In genomic region chr12:112913038-112913688, GRCh38 we compare ENCODE assay signal across 16 cellular contexts. TPM values are rescaled to one million over a fixed set of nuclear protein-coding genes. Genes with fewer than 3 reads are reported as not detected.
DNase-seq lines count a peak whose midpoint lies in the region; ATAC-seq, FAIRE-seq and TF ChIP-seq lines count a peak whose summit lies in the region.
"Had no signal": no experiment of that assay in that cellular context is flagged by ENCODE, and none has a peak within 500 bp of the region (broad histone marks: within the 10 kb centered on the region; RNA-seq: fewer than 3 reads in every experiment).

No MANE protein-coding gene starts in this region.

- H3K9ac ChIP-seq in astrocyte (ENCODE audit: low read length), result no peak overlapping the region
- H3K9ac ChIP-seq: BLaER1 had no signal

- TF ChIP-seq CTCF in HEK293 (tag by site-specific recombination; IDR thresholded peaks at IDR 0.05), result no peak
- no peak for TF ChIP-seq CTCF in astrocyte (IDR thresholded peaks at IDR 0.05; ENCODE audit: insufficient read depth, low read depth, low read length)

- H3K36me3 Mint-ChIP-seq in T-helper 1 cell treated with Interleukin-12 subunit alpha and Interleukin-12 subunit beta and Interleukin-4 antibody, amounts not matched to agents 30 μg/mL and 1 μg/mL, for 36 hours (ENCODE audit: low read depth), result peaks cover 94% of the 10 kb centered on the region
- H3K36me3 Mint-ChIP-seq in astrocyte (ENCODE audit: low read depth, unreplicated experiment), result peaks cover 77% of the 10 kb centered on the region

- no peak for FAIRE-seq in astrocyte (lab: Jason Lieb, UNC)
- FAIRE-seq: GM18507, H1 had no signal

- H3K27me3 Mint-ChIP-seq in T-helper 1 cell treated with Interleukin-12 subunit alpha and Interleukin-12 subunit beta and Interleukin-4 antibody, amounts not matched to agents 30 μg/mL and 1 μg/mL, for 36 hours (ENCODE audit: low read depth), result no peaks in the 10 kb centered on the region
- H3K27me3 Mint-ChIP-seq in astrocyte (ENCODE audit: low read depth, unreplicated experiment), result no peaks in the 10 kb centered on the region

- intact Hi-C loops in cardiac septum (cut with DNase I), result no loop called here

- H3K9me3 ChIP-seq in HEK293 (ENCODE audit: control insufficient read depth, insufficient read depth, low read depth, low read length), result no peaks in the 10 kb centered on the region; the same call in 1 of the 2 replicates
- H3K9me3 ChIP-seq in astrocyte (ENCODE audit: insufficient read depth, low read depth, low read length), result no peaks in the 10 kb centered on the region
- H3K9me3 ChIP-seq: HAP-1 had no signal

- peaks cover 54% of the 10 kb centered on the region for H3K4me1 Mint-ChIP-seq in T-helper 1 cell treated with Interleukin-12 subunit alpha and Interleukin-12 subunit beta and Interleukin-4 antibody, amounts not matched to agents 30 μg/mL and 1 μg/mL, for 36 hours (ENCODE audit: low read depth)
- H3K4me1 Mint-ChIP-seq in astrocyte (ENCODE audit: low read depth, unreplicated experiment), result peaks cover 8% of the 10 kb centered on the region

- no peaks in the 10 kb centered on the region for H3K36me3 ChIP-seq in HEK293 (ENCODE audit: control insufficient read depth in 2 of 2, insufficient read depth in 1 of 2, low read length in 2 of 2)
- no peaks in the 10 kb centered on the region for H3K36me3 ChIP-seq in astrocyte (ENCODE audit: insufficient read depth, low read length)
- H3K36me3 ChIP-seq: BLaER1, HAP-1 had no signal

- H3K27ac ChIP-seq in HEK293 (ENCODE audit: extremely low read depth, low read depth, low read length), result no peak overlapping the region
- no peak overlapping the region for H3K27ac ChIP-seq in astrocyte (ENCODE audit: low read depth, low read length)
- H3K27ac ChIP-seq: BLaER1 had no signal

- H3K4me1 ChIP-seq in HEK293 (ENCODE audit: control insufficient read depth, insufficient read depth, low read length) (no peaks in the 10 kb centered on the region), astrocyte (ENCODE audit: insufficient read depth, low read length) (no peaks in the 10 kb centered on the region)
- H3K4me1 ChIP-seq: BLaER1, HAP-1 had no signal

- CTCF ChIA-PET in HEK293 (lab: Yijun Ruan, JAX), result interaction anchor here (0.7 kb wide), 1 partner anchor 80 kb away, joined by 3 read pairs; no protein-coding TSS in a partner anchor

- no peak for ATAC-seq in HG03457 (IDR thresholded peaks at IDR 0.05; ENCODE audit: unreplicated experiment)

- peaks cover 5% of the 10 kb centered on the region for H3K27me3 ChIP-seq in astrocyte (ENCODE audit: insufficient read depth, low read length)
- H3K27me3 ChIP-seq: BLaER1 had no signal

- no peak overlapping the region for H3K27ac Mint-ChIP-seq in T-helper 1 cell treated with Interleukin-12 subunit alpha and Interleukin-12 subunit beta and Interleukin-4 antibody, amounts not matched to agents 30 μg/mL and 1 μg/mL, for 36 hours
- H3K27ac Mint-ChIP-seq in astrocyte (ENCODE audit: unreplicated experiment), result no peak overlapping the region

- no peaks in the 10 kb centered on the region for H4K20me1 ChIP-seq in astrocyte (ENCODE audit: insufficient read depth, low read length)
- H4K20me1 ChIP-seq: BLaER1 had no signal

- H3K4me3 Mint-ChIP-seq in T-helper 1 cell treated with Interleukin-12 subunit alpha and Interleukin-12 subunit beta and Interleukin-4 antibody, amounts not matched to agents 30 μg/mL and 1 μg/mL, for 36 hours, result peak overlapping the region; percentile 8
- H3K4me3 Mint-ChIP-seq in astrocyte (ENCODE audit: unreplicated experiment), result peak overlapping the region; percentile 10

- H2AFZ ChIP-seq in astrocyte (ENCODE audit: low read depth, low read length), result no peak overlapping the region

- H3K79me2 ChIP-seq in astrocyte (ENCODE audit: insufficient read depth, low read length), result no peaks in the 10 kb centered on the region

- DNase-seq in T-helper 1 cell (no peak), astrocyte (ENCODE audit: low read depth) (no peak), cardiac septum (ENCODE audit: low spot score) (no peak), pons (ENCODE audit: low spot score) (no peak)
- DNase-seq: 8988T, AML-193, Calu3, DMS 273 treated with DMSO at 0.1 percent for 48 hours, KG1 had no signal

- no peak overlapping the region for H3K4me2 ChIP-seq in astrocyte (ENCODE audit: low read length)
- H3K4me2 ChIP-seq: BLaER1 had no signal

- H3K9me3 Mint-ChIP-seq in T-helper 1 cell treated with Interleukin-12 subunit alpha and Interleukin-12 subunit beta and Interleukin-4 antibody, amounts not matched to agents 30 μg/mL and 1 μg/mL, for 36 hours, result peaks cover 27% of the 10 kb centered on the region
- H3K9me3 Mint-ChIP-seq in astrocyte (ENCODE audit: unreplicated experiment), result peaks cover 31% of the 10 kb centered on the region

- H3K4me3 ChIP-seq in HEK293 (ENCODE audit: low read depth, low read length) (no peak overlapping the region), astrocyte (ENCODE audit: insufficient read depth, low read depth, low read length) (no peak overlapping the region)
- H3K4me3 ChIP-seq: BLaER1, HAP-1 had no signal

- POLR2A ChIA-PET in HEK293 (lab: Yijun Ruan, JAX), result no interaction called here

TF ChIP-seq in HEK293, 187 proteins besides CTCF, POLR2A, EP300 and RAD21:
- TF ChIP-seq ZNF350 (tag by site-specific recombination; IDR thresholded peaks at IDR 0.05), result peak; percentile 87
- peak; percentile 69 for TF ChIP-seq SETDB1 (IDR thresholded peaks at IDR 0.05; ENCODE audit: insufficient read length, low read length)
- peak; percentile 95 for TF ChIP-seq ZNF558 (tag by site-specific recombination; IDR thresholded peaks at IDR 0.05)
- TF ChIP-seq ZNF239 (tag by site-specific recombination; IDR thresholded peaks at IDR 0.05), result no peak
- TF ChIP-seq RBAK (tag by site-specific recombination; IDR thresholded peaks at IDR 0.05), result no peak

RNA-seq across cellular contexts. Expression of gene OAS1, which starts 6.4 kb away (rescaled TPM):
- total RNA-seq in astrocyte (132 and 149 TPM in 2 replicates), cardiac septum (4.0 TPM)
- total RNA-seq: H1 had no signal

RNA-seq across cellular contexts. Expression of gene OAS3, which starts 25.1 kb away (rescaled TPM):
- total RNA-seq in astrocyte (33.8 and 37.1 TPM in 2 replicates), cardiac septum (6.4 TPM)

Comparison
In these comparisons a context has a peak if more than half of its experiments do, and no peak if none do; other contexts are left out.
1. RNA of gene OAS1, which starts 6.4 kb away (total RNA-seq): 132 to 149 TPM in astrocyte; 4.0 TPM in cardiac septum (single experiment); every median in the first group is over 10 times any median in the second.